1 cellular context compared by ENCODE assay signal in the genomic region with DNA sequence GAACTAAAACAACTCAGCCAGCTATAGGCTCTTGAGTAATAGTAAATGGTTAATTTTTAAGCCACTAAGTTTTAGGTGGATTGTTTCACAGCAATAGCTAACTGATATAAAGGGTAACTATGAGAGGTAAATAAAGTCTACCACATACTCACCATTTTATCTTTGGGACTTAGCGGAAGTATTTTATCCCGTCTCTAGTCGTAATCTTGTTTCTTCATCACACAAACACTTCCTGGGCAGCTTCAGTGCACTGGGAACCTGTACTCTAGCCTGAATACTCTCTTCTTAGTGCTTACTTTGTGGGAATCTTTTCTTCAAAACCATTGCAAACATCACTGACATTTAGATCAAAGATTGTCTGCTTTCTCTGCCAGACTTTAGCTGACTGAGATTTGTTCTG.
TF ChIP-seq lines count a peak whose summit lies in the region.

No MANE protein-coding gene starts in this region.

TF ChIP-seq in GM23338, 12 proteins besides CTCF, POLR2A, EP300 and RAD21 (continued from another document):
- TF ChIP-seq, protein P1, sequence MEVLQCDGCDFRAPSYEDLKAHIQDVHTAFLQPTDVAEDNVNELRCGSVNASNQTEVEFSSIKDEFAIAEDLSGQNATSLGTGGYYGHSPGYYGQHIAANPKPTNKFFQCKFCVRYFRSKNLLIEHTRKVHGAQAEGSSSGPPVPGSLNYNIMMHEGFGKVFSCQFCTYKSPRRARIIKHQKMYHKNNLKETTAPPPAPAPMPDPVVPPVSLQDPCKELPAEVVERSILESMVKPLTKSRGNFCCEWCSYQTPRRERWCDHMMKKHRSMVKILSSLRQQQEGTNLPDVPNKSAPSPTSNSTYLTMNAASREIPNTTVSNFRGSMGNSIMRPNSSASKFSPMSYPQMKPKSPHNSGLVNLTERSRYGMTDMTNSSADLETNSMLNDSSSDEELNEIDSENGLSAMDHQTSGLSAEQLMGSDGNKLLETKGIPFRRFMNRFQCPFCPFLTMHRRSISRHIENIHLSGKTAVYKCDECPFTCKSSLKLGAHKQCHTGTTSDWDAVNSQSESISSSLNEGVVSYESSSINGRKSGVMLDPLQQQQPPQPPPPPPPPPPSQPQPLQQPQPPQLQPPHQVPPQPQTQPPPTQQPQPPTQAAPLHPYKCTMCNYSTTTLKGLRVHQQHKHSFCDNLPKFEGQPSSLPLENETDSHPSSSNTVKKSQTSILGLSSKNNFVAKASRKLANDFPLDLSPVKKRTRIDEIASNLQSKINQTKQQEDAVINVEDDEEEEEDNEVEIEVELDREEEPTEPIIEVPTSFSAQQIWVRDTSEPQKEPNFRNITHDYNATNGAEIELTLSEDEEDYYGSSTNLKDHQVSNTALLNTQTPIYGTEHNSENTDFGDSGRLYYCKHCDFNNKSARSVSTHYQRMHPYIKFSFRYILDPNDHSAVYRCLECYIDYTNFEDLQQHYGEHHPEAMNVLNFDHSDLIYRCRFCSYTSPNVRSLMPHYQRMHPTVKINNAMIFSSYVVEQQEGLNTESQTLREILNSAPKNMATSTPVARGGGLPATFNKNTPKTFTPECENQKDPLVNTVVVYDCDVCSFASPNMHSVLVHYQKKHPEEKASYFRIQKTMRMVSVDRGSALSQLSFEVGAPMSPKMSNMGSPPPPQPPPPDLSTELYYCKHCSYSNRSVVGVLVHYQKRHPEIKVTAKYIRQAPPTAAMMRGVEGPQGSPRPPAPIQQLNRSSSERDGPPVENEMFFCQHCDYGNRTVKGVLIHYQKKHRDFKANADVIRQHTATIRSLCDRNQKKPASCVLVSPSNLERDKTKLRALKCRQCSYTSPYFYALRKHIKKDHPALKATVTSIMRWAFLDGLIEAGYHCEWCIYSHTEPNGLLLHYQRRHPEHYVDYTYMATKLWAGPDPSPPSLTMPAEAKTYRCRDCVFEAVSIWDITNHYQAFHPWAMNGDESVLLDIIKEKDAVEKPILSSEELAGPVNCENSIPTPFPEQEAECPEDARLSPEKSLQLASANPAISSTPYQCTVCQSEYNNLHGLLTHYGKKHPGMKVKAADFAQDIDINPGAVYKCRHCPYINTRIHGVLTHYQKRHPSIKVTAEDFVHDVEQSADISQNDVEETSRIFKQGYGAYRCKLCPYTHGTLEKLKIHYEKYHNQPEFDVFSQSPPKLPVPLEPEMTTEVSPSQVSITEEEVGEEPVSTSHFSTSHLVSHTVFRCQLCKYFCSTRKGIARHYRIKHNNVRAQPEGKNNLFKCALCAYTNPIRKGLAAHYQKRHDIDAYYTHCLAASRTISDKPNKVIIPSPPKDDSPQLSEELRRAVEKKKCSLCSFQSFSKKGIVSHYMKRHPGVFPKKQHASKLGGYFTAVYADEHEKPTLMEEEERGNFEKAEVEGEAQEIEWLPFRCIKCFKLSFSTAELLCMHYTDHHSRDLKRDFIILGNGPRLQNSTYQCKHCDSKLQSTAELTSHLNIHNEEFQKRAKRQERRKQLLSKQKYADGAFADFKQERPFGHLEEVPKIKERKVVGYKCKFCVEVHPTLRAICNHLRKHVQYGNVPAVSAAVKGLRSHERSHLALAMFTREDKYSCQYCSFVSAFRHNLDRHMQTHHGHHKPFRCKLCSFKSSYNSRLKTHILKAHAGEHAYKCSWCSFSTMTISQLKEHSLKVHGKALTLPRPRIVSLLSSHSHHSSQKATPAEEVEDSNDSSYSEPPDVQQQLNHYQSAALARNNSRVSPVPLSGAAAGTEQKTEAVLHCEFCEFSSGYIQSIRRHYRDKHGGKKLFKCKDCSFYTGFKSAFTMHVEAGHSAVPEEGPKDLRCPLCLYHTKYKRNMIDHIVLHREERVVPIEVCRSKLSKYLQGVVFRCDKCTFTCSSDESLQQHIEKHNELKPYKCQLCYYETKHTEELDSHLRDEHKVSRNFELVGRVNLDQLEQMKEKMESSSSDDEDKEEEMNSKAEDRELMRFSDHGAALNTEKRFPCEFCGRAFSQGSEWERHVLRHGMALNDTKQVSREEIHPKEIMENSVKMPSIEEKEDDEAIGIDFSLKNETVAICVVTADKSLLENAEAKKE (CRISPR knock-in tag; IDR thresholded peaks at IDR 0.05) = no peak
- TF ChIP-seq, protein P2, sequence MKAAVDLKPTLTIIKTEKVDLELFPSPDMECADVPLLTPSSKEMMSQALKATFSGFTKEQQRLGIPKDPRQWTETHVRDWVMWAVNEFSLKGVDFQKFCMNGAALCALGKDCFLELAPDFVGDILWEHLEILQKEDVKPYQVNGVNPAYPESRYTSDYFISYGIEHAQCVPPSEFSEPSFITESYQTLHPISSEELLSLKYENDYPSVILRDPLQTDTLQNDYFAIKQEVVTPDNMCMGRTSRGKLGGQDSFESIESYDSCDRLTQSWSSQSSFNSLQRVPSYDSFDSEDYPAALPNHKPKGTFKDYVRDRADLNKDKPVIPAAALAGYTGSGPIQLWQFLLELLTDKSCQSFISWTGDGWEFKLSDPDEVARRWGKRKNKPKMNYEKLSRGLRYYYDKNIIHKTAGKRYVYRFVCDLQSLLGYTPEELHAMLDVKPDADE (IDR thresholded peaks at IDR 0.05) = no peak
